ENCODE assay signal across 10 cellular contexts in the genomic region with DNA sequence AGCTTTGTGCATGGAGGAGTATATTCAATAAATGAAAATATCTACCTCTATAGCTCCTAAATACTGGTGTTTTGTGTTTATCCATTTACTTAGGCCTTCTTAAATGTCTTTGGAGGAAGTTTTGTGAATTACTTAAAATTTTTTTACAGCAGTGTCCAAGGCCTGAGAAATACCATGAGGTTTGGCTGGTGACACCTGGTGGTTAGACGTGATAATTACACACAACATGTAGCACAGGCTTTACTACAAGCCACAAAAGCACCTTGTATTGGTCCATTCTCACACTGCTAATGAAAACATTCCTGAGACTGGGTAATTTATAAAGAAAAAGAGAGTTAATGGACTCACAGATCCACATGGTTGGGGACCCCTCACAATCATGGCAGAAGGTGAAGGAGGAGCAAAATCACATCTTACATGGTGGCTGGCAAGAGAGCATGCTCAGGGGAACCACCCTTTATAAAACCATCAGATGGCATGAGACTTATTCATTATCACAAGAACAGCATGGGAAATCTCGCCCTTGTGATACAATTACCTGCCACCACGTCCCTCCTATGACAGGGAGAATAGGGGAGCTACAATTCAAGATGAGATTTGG. TPM values are rescaled to one million over a fixed set of nuclear protein-coding genes. Genes with fewer than 3 reads are reported as not detected.
DNase-seq lines count a peak whose midpoint lies in the region; ATAC-seq and TF ChIP-seq lines count a peak whose summit lies in the region.
"Had no signal": no experiment of that assay in that cellular context is flagged by ENCODE, and none has a peak within 500 bp of the region (broad histone marks: within the 10 kb centered on the region; RNA-seq: fewer than 3 reads in every experiment).

No MANE protein-coding gene starts in this region.

- no peak overlapping the region for H3K4me2 ChIP-seq in hepatocyte

- H4K20me1 ChIP-seq in hepatocyte (ENCODE audit: insufficient read depth, poor library complexity, severe bottlenecking), result no peaks in the 10 kb centered on the region
- H4K20me1 ChIP-seq: BLaER1 treated with 17β-estradiol and CSF1 and Interleukin-3, amounts not matched to agents 10 nM and 100 nM had no signal

- TF ChIP-seq CTCF in Panc1 (IDR thresholded peaks at IDR 0.05) (peak; percentile 74), astrocyte of the cerebellum (IDR thresholded peaks at IDR 0.05; ENCODE audit: low read depth, low read length, missing control alignments) (peak; percentile 59), hepatocyte (IDR thresholded peaks at IDR 0.05; ENCODE audit: poor library complexity) (peak; percentile 66)

- DNase-seq in NCI-H2081 (lab: John Stamatoyannopoulos, UW), result peak; percentile 55 to 59
- no peak for DNase-seq in NCI-H2081 treated with DMSO at 0.1 percent for 48 hours (lab: John Stamatoyannopoulos, UW)
- peak; percentile 24 for DNase-seq in HS-27A (ENCODE audit: low read depth)
- peak; percentile 59 for DNase-seq in Panc1 (ENCODE audit: low read depth, low spot score)
- peak; percentile 63 for DNase-seq in astrocyte of the cerebellum (ENCODE audit: low read depth)
- DNase-seq in hepatocyte (ENCODE audit: low spot score), result peak; percentile 81
- DNase-seq in smooth muscle cell of the brain vasculature (ENCODE audit: low read depth, low spot score), result peak; percentile 51

- 26% methylated on average over 3 of the region's 3 CpGs for WGBS in hepatocyte (ENCODE audit: low lambda C conversion rate, missing lambda C conversion rate)

- intact Hi-C loops in Panc1 (cut with micrococcal nuclease; ENCODE audit: unreplicated experiment), result loop anchor here (1.0 to 5.0 kb wide), 3 partner anchors 68 to 233 kb away; no protein-coding TSS in a partner anchor

- H3K4me1 ChIP-seq in Panc1 (ENCODE audit: control insufficient read depth, insufficient read depth, low read length) (no peaks in the 10 kb centered on the region), hepatocyte (ENCODE audit: insufficient read depth) (peaks cover 19% of the 10 kb centered on the region)

- no peaks in the 10 kb centered on the region for H3K9me2 ChIP-seq in hepatocyte (replicated peaks; ENCODE audit: insufficient read depth)

- no peak overlapping the region for H3K27ac ChIP-seq in Panc1 (ENCODE audit: low read length)
- peak overlapping the region; percentile 85 for H3K27ac ChIP-seq in hepatocyte

- CTCF ChIA-PET in Panc1 (lab: Charles Lee), result interaction anchor here (0.6 to 1.3 kb wide), 3 partner anchors 68 to 242 kb away, joined by 3 to 4 read pairs (median 4); no protein-coding TSS in a partner anchor

- no TSS peak for BruUV-seq in Panc1 (replicated peaks; lab: Mats Ljungman, UMichigan)

- H3K9me3 ChIP-seq in Panc1 (ENCODE audit: control insufficient read depth, insufficient read depth, low read depth, low read length), result no peaks in the 10 kb centered on the region
- no peaks in the 10 kb centered on the region for H3K9me3 ChIP-seq in hepatocyte (ENCODE audit: low read depth)

- H2AFZ ChIP-seq in hepatocyte, result no peak overlapping the region

- H3K4me3 ChIP-seq in Panc1 (ENCODE audit: low read depth in 2 of 2, low read length in 2 of 2) (no peak overlapping the region), astrocyte of the cerebellum (ENCODE audit: low read depth, low read length) (no peak overlapping the region), hepatocyte (no peak overlapping the region)
- H3K4me3 ChIP-seq: BLaER1 treated with 17β-estradiol and CSF1 and Interleukin-3, amounts not matched to agents 10 nM and 100 nM had no signal

- H3K27me3 ChIP-seq in Panc1 (ENCODE audit: control insufficient read depth, insufficient read depth, low read length) (peaks cover 6% of the 10 kb centered on the region; the same call in 1 of the 2 replicates), hepatocyte (no peaks in the 10 kb centered on the region)
- H3K27me3 ChIP-seq: BLaER1 treated with 17β-estradiol and CSF1 and Interleukin-3, amounts not matched to agents 10 nM and 100 nM had no signal

- H3K79me2 ChIP-seq in hepatocyte, result no peaks in the 10 kb centered on the region

- H3K36me3 ChIP-seq in Panc1 (ENCODE audit: control insufficient read depth, insufficient read depth, low read length) (no peaks in the 10 kb centered on the region), hepatocyte (replicated peaks; ENCODE audit: insufficient read depth, low read depth) (no peaks in the 10 kb centered on the region)
- H3K36me3 ChIP-seq: BLaER1 treated with 17β-estradiol and CSF1 and Interleukin-3, amounts not matched to agents 10 nM and 100 nM had no signal

- POLR2A ChIA-PET in Panc1 (lab: Charles Lee), result no interaction called here

- peak; percentile 88 for ATAC-seq in GM21526 (IDR thresholded peaks at IDR 0.05; ENCODE audit: low FRiP score, unreplicated experiment)
- peak; percentile 94 for ATAC-seq in Panc1

- in situ Hi-C loops in Panc1 (cut with HindIII; ENCODE audit: low pct_unique_long_range_greater_than_20kb, low sequenced_read_pairs) (no loop called here), astrocyte of the cerebellum (cut with HindIII; ENCODE audit: low sequenced_read_pairs) (no loop called here)

RNA-seq across cellular contexts. Expression of a gene that starts 20.6 kb away (rescaled TPM):
- total RNA-seq in Panc1 (2021; ENCODE audit: unreplicated experiment), result not detected
- not detected for polyA plus RNA-seq in Panc1 (2012; ENCODE audit: insufficient read length)
- 0.07 TPM in 1 of 2 replicates, not detected in the other for total RNA-seq in hepatocyte
- not detected in 2 replicates for polyA plus RNA-seq in hepatocyte
- total RNA-seq: mononuclear cell had no signal

RNA-seq across cellular contexts. Expression of a gene that starts 59.4 kb away (rescaled TPM):
- total RNA-seq in Panc1 (2021; ENCODE audit: unreplicated experiment), result not detected
- not detected for polyA plus RNA-seq in Panc1 (2012; ENCODE audit: insufficient read length)
- total RNA-seq in hepatocyte, result 0.28 TPM in 1 of 2 replicates, not detected in the other
- polyA plus RNA-seq in hepatocyte, result not detected in 2 replicates
- total RNA-seq: mononuclear cell had no signal
